ENCODE assay signal across 11 cellular contexts in genomic region chrX:20116087-20116574, GRCh38. TPM values are rescaled to one million over a fixed set of nuclear protein-coding genes. Genes with fewer than 3 reads are reported as not detected.
DNase-seq lines count a peak whose midpoint lies in the region; ATAC-seq and TF ChIP-seq lines count a peak whose summit lies in the region.
"Had no signal": no experiment of that assay in that cellular context is flagged by ENCODE, and none has a peak within 500 bp of the region (broad histone marks: within the 10 kb centered on the region; RNA-seq: fewer than 3 reads in every experiment).

No MANE protein-coding gene starts in this region.

- no peaks in the 10 kb centered on the region for H3K27me3 ChIP-seq in right cardiac atrium (ENCODE audit: control insufficient read depth, insufficient read depth)

- H3K9me3 Mint-ChIP-seq in brain = peaks cover 0 to 12% (median 0%) of the 10 kb centered on the region in 5 experiments

- intact Hi-C loops in right cardiac atrium (cut with DNase I) (loop anchor here in 1 of 4 donors (10.0 kb wide), 1 partner anchor 211 kb away; no protein-coding TSS in a partner anchor), Right ventricle myocardium inferior (cut with DNase I) (no loop called here), mucosa of descending colon (cut with DNase I, micrococcal nuclease) (no loop called here)

- ATAC-seq in right cardiac atrium = peak in 1 of 2 donors; percentile 16
- no peak for ATAC-seq in Right ventricle myocardium inferior
- ATAC-seq in mucosa of descending colon = peak; percentile 5
- no peak for ATAC-seq in HG03039 (IDR thresholded peaks at IDR 0.05; ENCODE audit: unreplicated experiment)
- ATAC-seq in GM19023 (IDR thresholded peaks at IDR 0.05; ENCODE audit: unreplicated experiment) = no peak
- ATAC-seq in GM18505 (IDR thresholded peaks at IDR 0.05; ENCODE audit: unreplicated experiment) = no peak
- ATAC-seq: K562 had no signal

- peak overlapping the region; percentile 72 to 82 (median 79) for H3K4me3 Mint-ChIP-seq in brain

- no peak overlapping the region for H3K27ac Mint-ChIP-seq in brain

- peaks cover 5% of the 10 kb centered on the region for H3K4me1 ChIP-seq in right cardiac atrium (ENCODE audit: control insufficient read depth, insufficient read depth, low read length)
- H3K4me1 ChIP-seq in mucosa of descending colon (ENCODE audit: low read depth) = peaks cover 4% of the 10 kb centered on the region
- H3K4me1 ChIP-seq: SJSA1 had no signal

- H3K27me3 Mint-ChIP-seq in brain = peaks cover 11% of the 10 kb centered on the region

- DNase-seq in right cardiac atrium (peak in 1 of 3 donors; percentile 54), Right ventricle myocardium inferior (ENCODE audit: missing footprints) (no peak), mucosa of descending colon (peak in 1 of 3 donors; percentile 50)
- no peak for DNase-seq in activated CD4-positive, alpha-beta T cell treated with anti-CD3 and anti-CD28 coated beads, Interleukin-2, amount 50 U/mL, for 48 hours
- DNase-seq: GDM1 had no signal

- TF ChIP-seq POLR2A in GM18505 (IDR thresholded peaks at IDR 0.05; ENCODE audit: borderline replicate concordance, extremely low read depth, insufficient read depth, insufficient read length) = no peak

- no peak overlapping the region for H3K27ac ChIP-seq in right cardiac atrium (ENCODE audit: low read length)
- H3K27ac ChIP-seq: SJSA1 had no signal

- H3K4me3 ChIP-seq in right cardiac atrium (ENCODE audit: low read length) (peak overlapping the region; percentile 47), mucosa of descending colon (no peak overlapping the region)
- H3K4me3 ChIP-seq: K562, SJSA1 had no signal

- 7% methylated on average over 47 of the region's 47 CpGs for WGBS in right cardiac atrium

- no peaks in the 10 kb centered on the region for H3K36me3 Mint-ChIP-seq in brain

- peaks cover 10% of the 10 kb centered on the region for H3K4me1 Mint-ChIP-seq in brain

- TF ChIP-seq CTCF in brain (conservative IDR thresholded peaks at IDR 0.05) (no peak), mucosa of descending colon (IDR thresholded peaks at IDR 0.05) (no peak)

- H3K9me3 ChIP-seq in right cardiac atrium (ENCODE audit: control insufficient read depth, low read length) (no peaks in the 10 kb centered on the region), mucosa of descending colon (no peaks in the 10 kb centered on the region)
- H3K9me3 ChIP-seq: SJSA1 had no signal

- no peaks in the 10 kb centered on the region for H3K36me3 ChIP-seq in mucosa of descending colon (ENCODE audit: low read depth)
- H3K36me3 ChIP-seq: SJSA1 had no signal

RNA-seq across cellular contexts. Expression of gene MAP7D2, which starts 0.6 kb away (rescaled TPM):
- total RNA-seq in right cardiac atrium (1 to 10 TPM in 1 of 4 donors, under 1 TPM in 3; 0.29 to 1.0 (median 0.66) TPM), Right ventricle myocardium inferior (0.78 TPM), mucosa of descending colon (1 to 10 TPM; 1.2 to 1.7 (median 1.5) TPM)
- polyA plus RNA-seq in right cardiac atrium (0.68 TPM), brain (ENCODE audit: insufficient read depth, low read depth, low replicate concordance) (12.5 TPM)

RNA-seq across cellular contexts. Expression of gene EIF1AX, which starts 25.5 kb away (rescaled TPM):
- total RNA-seq in right cardiac atrium (10 to 100 TPM; 57.7 to 91.1 (median 60.1) TPM), Right ventricle myocardium inferior (60.2 TPM), mucosa of descending colon (10 to 100 TPM; 42.2 to 78.0 (median 69.0) TPM)
- polyA plus RNA-seq in right cardiac atrium (25.4 TPM), brain (ENCODE audit: insufficient read depth, low read depth, low replicate concordance) (22.6 TPM)
